8 cellular contexts compared by ENCODE assay signal in the genomic region with DNA sequence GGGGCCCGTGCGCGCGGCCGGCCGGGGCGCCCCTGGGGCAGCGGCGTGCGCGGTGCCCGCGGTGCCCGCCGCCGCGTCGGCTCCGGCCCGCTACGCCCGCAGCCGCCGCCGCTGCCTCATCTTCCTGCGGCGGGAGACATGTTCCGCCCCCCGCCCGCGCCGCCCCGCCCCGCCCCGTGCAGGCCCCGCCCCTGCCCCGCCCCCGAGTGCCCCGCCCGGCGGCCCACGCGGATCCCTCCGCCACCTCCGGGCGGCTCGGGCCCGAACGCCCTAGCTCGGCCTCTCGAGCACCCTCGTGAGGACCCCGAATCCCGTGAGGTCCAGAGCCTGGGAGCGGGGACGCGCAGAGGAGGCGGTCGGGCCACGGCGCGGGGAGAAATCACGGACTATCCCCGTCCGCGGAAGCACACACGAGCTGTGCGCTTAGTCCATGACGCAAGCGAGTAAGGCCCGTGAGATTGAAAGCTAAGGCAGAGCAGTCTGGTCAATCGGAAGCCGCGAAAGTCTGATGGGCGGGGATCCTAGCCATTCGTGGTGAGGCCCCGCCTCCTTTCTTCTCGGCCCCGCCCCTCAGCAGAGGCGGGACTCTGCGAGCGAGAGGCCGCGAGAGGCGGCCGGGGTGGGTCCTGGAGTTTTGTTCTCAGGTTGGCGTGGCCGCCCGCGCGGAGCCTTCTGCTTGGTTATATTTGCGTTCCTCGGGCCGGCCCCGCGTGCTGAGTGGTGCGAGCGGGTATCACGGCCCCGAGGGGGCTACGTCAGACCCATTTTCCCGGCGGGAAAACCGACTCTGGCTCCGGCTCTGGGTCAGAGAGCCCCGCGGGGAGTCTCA. TPM values are rescaled to one million over a fixed set of nuclear protein-coding genes. Genes with fewer than 3 reads are reported as not detected.
DNase-seq lines count a peak whose midpoint lies in the region; ATAC-seq and TF ChIP-seq lines count a peak whose summit lies in the region.

A gene (minus strand): TSS at position 145 of the 829 bp plus-strand sequence. CDS start 2,367 bp downstream, outside the sequence.

- peak within 1 kb of the TSS; percentile 99 for H3K4me3 Mint-ChIP-seq in neural progenitor cell

- no peaks in the 10 kb centered on the region for H3K9me3 Mint-ChIP-seq in neural progenitor cell

- peaks cover 34% of the 10 kb centered on the region for H4K20me1 ChIP-seq in neural progenitor cell (ENCODE audit: low read depth)

- peak within 1 kb of the TSS; percentile 100 for H3K9ac ChIP-seq in neural progenitor cell

- POLR2A ChIA-PET in HEK293T (lab: Yijun Ruan, JAX): interaction anchor here (1.0 kb wide), 1 partner anchor 12 kb away, joined by 3 read pairs; no protein-coding TSS in a partner anchor

- H3F3A ChIP-seq in neural progenitor cell (ENCODE audit: low read depth): peaks cover 16% of the 10 kb centered on the region

- peaks cover 6% of the 10 kb centered on the region for H3K36me3 ChIP-seq in neural progenitor cell

- peak within 1 kb of the TSS; percentile 98 for H3K4me2 ChIP-seq in neural progenitor cell

- CTCF ChIA-PET in HEK293T (lab: Yijun Ruan, JAX): interaction anchor here (1.1 kb wide), 1 partner anchor 106 kb away, joined by 3 read pairs; no protein-coding TSS in a partner anchor

- in situ Hi-C loops in SK-MEL-5 (cut with HindIII; ENCODE audit: low pct_unique_long_range_greater_than_20kb, low sequenced_read_pairs): no loop called here

- H3K27ac ChIP-seq in foreskin keratinocyte: peak within 1 kb of the TSS; percentile 100
- peak within 1 kb of the TSS; percentile 100 for H3K27ac ChIP-seq in neural progenitor cell

- H3K79me2 ChIP-seq in neural progenitor cell (ENCODE audit: low read depth): peaks cover 44% of the 10 kb centered on the region

- peak within 1 kb of the TSS; percentile 100 for H3K4me3 ChIP-seq in neural progenitor cell

- peak; percentile 87 for ATAC-seq in foreskin keratinocyte

- TF ChIP-seq CTCF in foreskin keratinocyte (conservative IDR thresholded peaks at IDR 0.05) (no peak), neural progenitor cell (IDR thresholded peaks at IDR 0.05) (no peak)

- H3K4me1 Mint-ChIP-seq in neural progenitor cell: peaks cover 11% of the 10 kb centered on the region

- peaks cover 4% of the 10 kb centered on the region for H3K4me1 ChIP-seq in foreskin keratinocyte
- peaks cover 9% of the 10 kb centered on the region for H3K4me1 ChIP-seq in neural progenitor cell

- H3K9me3 ChIP-seq in neural progenitor cell (ENCODE audit: low read depth): no peaks in the 10 kb centered on the region

- peaks cover 10% of the 10 kb centered on the region for H3K27me3 Mint-ChIP-seq in neural progenitor cell (ENCODE audit: insufficient read depth, low read depth)

- H3K27me3 ChIP-seq in foreskin keratinocyte (no peaks in the 10 kb centered on the region), neural progenitor cell (no peaks in the 10 kb centered on the region)

- DNase-seq in GF-D8 (lab: John Stamatoyannopoulos, UW) (peak; percentile 94), HEK293T (ENCODE audit: extremely low spot score) (peak; percentile 99), MV-4-11 (lab: John Stamatoyannopoulos, UW) (peak; percentile 99), SK-MEL-5 (ENCODE audit: low read depth, low spot score) (peak; percentile 96), foreskin keratinocyte (peak; percentile 96 to 99), neural progenitor cell (ENCODE audit: low spot score) (peak; percentile 98), stromal cell of bone marrow (ENCODE audit: low read depth) (peak; percentile 96)
- peak; percentile 98 for DNase-seq in activated naive CD4-positive, alpha-beta T cell treated with Interleukin-2 at 50 U/mL for 16 hours

- H3K36me3 Mint-ChIP-seq in neural progenitor cell: peaks cover 4% of the 10 kb centered on the region

- H3K27ac Mint-ChIP-seq in neural progenitor cell: peak within 1 kb of the TSS; percentile 100

- H2AFZ ChIP-seq in neural progenitor cell (replicated peaks): peak within 1 kb of the TSS; percentile 96

TF ChIP-seq in HEK293T, 16 proteins besides CTCF, POLR2A, EP300 and RAD21:
- TF ChIP-seq FOXA1 (IDR thresholded peaks at IDR 0.05) (no peak), ELF4 (IDR thresholded peaks at IDR 0.05) (no peak), L3MBTL2 (conservative IDR thresholded peaks at IDR 0.05) (no peak), SP1 (IDR thresholded peaks at IDR 0.05) (peak; percentile 99), NFRKB (IDR thresholded peaks at IDR 0.05) (no peak; the same call in none of the 2 replicates), HDGF (IDR thresholded peaks at IDR 0.05; ENCODE audit: borderline replicate concordance) (no peak), FOXK2 (IDR thresholded peaks at IDR 0.05) (no peak), TARDBP (IDR thresholded peaks at IDR 0.05) (peak; percentile 93), ARNT (IDR thresholded peaks at IDR 0.05) (peak; percentile 49; the same call in 1 of the 2 replicates), ZNF384 (IDR thresholded peaks at IDR 0.05) (no peak), LEF1 (IDR thresholded peaks at IDR 0.05; ENCODE audit: borderline replicate concordance) (peak; percentile 83; the same call in 1 of the 2 replicates), FOXM1 (IDR thresholded peaks at IDR 0.05; ENCODE audit: borderline replicate concordance) (no peak; the same call in none of the 2 replicates)
- TF ChIP-seq, protein P1, sequence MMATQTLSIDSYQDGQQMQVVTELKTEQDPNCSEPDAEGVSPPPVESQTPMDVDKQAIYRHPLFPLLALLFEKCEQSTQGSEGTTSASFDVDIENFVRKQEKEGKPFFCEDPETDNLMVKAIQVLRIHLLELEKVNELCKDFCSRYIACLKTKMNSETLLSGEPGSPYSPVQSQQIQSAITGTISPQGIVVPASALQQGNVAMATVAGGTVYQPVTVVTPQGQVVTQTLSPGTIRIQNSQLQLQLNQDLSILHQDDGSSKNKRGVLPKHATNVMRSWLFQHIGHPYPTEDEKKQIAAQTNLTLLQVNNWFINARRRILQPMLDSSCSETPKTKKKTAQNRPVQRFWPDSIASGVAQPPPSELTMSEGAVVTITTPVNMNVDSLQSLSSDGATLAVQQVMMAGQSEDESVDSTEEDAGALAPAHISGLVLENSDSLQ (IDR thresholded peaks at IDR 0.05): peak; percentile 100

RNA-seq across cellular contexts. Expression of the gene that starts here (rescaled TPM):
- total RNA-seq in SK-MEL-5 (2014; rRNA removed; shearing (Covaris generic)): 21.4 and 23.2 TPM in 2 replicates
- polyA plus RNA-seq in SK-MEL-5 (2015; cell fraction: cytosol; rRNA removed): 60.6 and 65.9 TPM in 2 replicates
- polyA plus RNA-seq in SK-MEL-5 (2015; cell fraction: nucleus; rRNA removed): 52.5 and 70.9 TPM in 2 replicates
- total RNA-seq in foreskin keratinocyte (95.1 and 105 TPM in 2 replicates), neural progenitor cell (ENCODE audit: low replicate concordance) (131 and 332 TPM in 2 replicates)
- polyA plus RNA-seq in foreskin keratinocyte: 87.1 and 89.7 TPM in 2 replicates

Comparison
In these comparisons a context has a peak if more than half of its experiments do, and no peak if none do; other contexts are left out.
1. Peak in every context shown above with its lines: DNase-seq, ATAC-seq, H3K4me3 ChIP-seq and H3K27ac ChIP-seq.